ENCODE assay signal across 18 cellular contexts in genomic region chr13:96925869-96926628, GRCh38.
DNase-seq lines count a peak whose midpoint lies in the region; ATAC-seq, FAIRE-seq and TF ChIP-seq lines count a peak whose summit lies in the region.
"Had no signal": no experiment of that assay in that cellular context is flagged by ENCODE, and none has a peak within 500 bp of the region (broad histone marks: within the 10 kb centered on the region; RNA-seq: fewer than 3 reads in every experiment).

No MANE protein-coding gene starts in this region.

- no peak overlapping the region for H3K27ac Mint-ChIP-seq in activated T-helper 2 cell treated with anti-CD3 and anti-CD28 coated beads, Interferon-gamma antibody, Interleukin-2, Interleukin-4, amounts not matched to agents 10 μg/mL and 5 μg/mL and 100 μg/mL, durations not matched to agents 14 hours and 24 hours and 36 hours
- H3K27ac Mint-ChIP-seq: B cell; CD4-positive, CD25-positive, alpha-beta regulatory T cell had no signal

- intact Hi-C loops in pancreas (cut with DNase I) = no loop called here
- intact Hi-C loops in activated T-helper 2 cell treated with anti-CD3 and anti-CD28 coated beads, Interferon-gamma antibody, Interleukin-2, Interleukin-4, amounts not matched to agents 10 μg/mL and 5 μg/mL and 100 μg/mL, durations not matched to agents 14 hours and 24 hours and 36 hours (cut with micrococcal nuclease) = no loop called here

- no peak overlapping the region for H3K4me3 Mint-ChIP-seq in activated T-helper 2 cell treated with anti-CD3 and anti-CD28 coated beads, Interferon-gamma antibody, Interleukin-2, Interleukin-4, amounts not matched to agents 10 μg/mL and 5 μg/mL and 100 μg/mL, durations not matched to agents 14 hours and 24 hours and 36 hours (ENCODE audit: low read depth)
- H3K4me3 Mint-ChIP-seq: B cell; CD4-positive, CD25-positive, alpha-beta regulatory T cell had no signal

- ATAC-seq in pancreas = peak; percentile 95 to 99 (median 98)
- ATAC-seq in HG02623 (IDR thresholded peaks at IDR 0.05; ENCODE audit: unreplicated experiment) = no peak

- WGBS in hepatocyte (ENCODE audit: low lambda C conversion rate, missing lambda C conversion rate) = 39% methylated on average over 4 of the region's 4 CpGs
- 22 to 24% methylated on average over 4 of the region's 4 CpGs for WGBS in pancreas, 2 donors
- WGBS in smooth muscle cell (ENCODE audit: low lambda C conversion rate) = 67% methylated on average over 4 of the region's 4 CpGs

- H3K9me3 Mint-ChIP-seq in activated T-helper 2 cell treated with anti-CD3 and anti-CD28 coated beads, Interferon-gamma antibody, Interleukin-2, Interleukin-4, amounts not matched to agents 10 μg/mL and 5 μg/mL and 100 μg/mL, durations not matched to agents 14 hours and 24 hours and 36 hours = peaks cover 19% of the 10 kb centered on the region

- no peaks in the 10 kb centered on the region for H3K9me3 ChIP-seq in hepatocyte (ENCODE audit: low read depth)
- peaks cover 0 to 3% (median 0%) of the 10 kb centered on the region in 4 donors for H3K9me3 ChIP-seq in pancreas
- H3K9me3 ChIP-seq in smooth muscle cell (replicated peaks; ENCODE audit: low read depth) = no peaks in the 10 kb centered on the region
- H3K9me3 ChIP-seq: SJCRH30 had no signal

- H3K4me1 ChIP-seq in hepatocyte (ENCODE audit: insufficient read depth) (peaks cover 6% of the 10 kb centered on the region), pancreas (peaks cover 5 to 25% (median 12%) of the 10 kb centered on the region in 3 donors), smooth muscle cell (ENCODE audit: low read depth) (no peaks in the 10 kb centered on the region)
- H3K4me1 ChIP-seq: SJCRH30 had no signal

- no peaks in the 10 kb centered on the region for H3K79me2 ChIP-seq in hepatocyte
- H3K79me2 ChIP-seq in smooth muscle cell (ENCODE audit: low read depth) = no peaks in the 10 kb centered on the region

- no peaks in the 10 kb centered on the region for H3K36me3 Mint-ChIP-seq in activated T-helper 2 cell treated with anti-CD3 and anti-CD28 coated beads, Interferon-gamma antibody, Interleukin-2, Interleukin-4, amounts not matched to agents 10 μg/mL and 5 μg/mL and 100 μg/mL, durations not matched to agents 14 hours and 24 hours and 36 hours (ENCODE audit: low read depth)
- H3K36me3 Mint-ChIP-seq: CD4-positive, CD25-positive, alpha-beta regulatory T cell had no signal

- no peaks in the 10 kb centered on the region for H3K27me3 Mint-ChIP-seq in activated T-helper 2 cell treated with anti-CD3 and anti-CD28 coated beads, Interferon-gamma antibody, Interleukin-2, Interleukin-4, amounts not matched to agents 10 μg/mL and 5 μg/mL and 100 μg/mL, durations not matched to agents 14 hours and 24 hours and 36 hours (ENCODE audit: low read depth)
- H3K27me3 Mint-ChIP-seq: B cell; CD4-positive, CD25-positive, alpha-beta regulatory T cell had no signal

- peak overlapping the region; percentile 8 for H3K4me2 ChIP-seq in hepatocyte
- H3K4me2 ChIP-seq in smooth muscle cell = no peak overlapping the region

- H3F3A ChIP-seq in smooth muscle cell (ENCODE audit: low read depth) = no peaks in the 10 kb centered on the region

- no peak overlapping the region for H2AFZ ChIP-seq in hepatocyte
- H2AFZ ChIP-seq in smooth muscle cell (ENCODE audit: low read depth) = no peak overlapping the region

- H3K4me1 Mint-ChIP-seq in activated T-helper 2 cell treated with anti-CD3 and anti-CD28 coated beads, Interferon-gamma antibody, Interleukin-2, Interleukin-4, amounts not matched to agents 10 μg/mL and 5 μg/mL and 100 μg/mL, durations not matched to agents 14 hours and 24 hours and 36 hours (ENCODE audit: low read depth) = no peaks in the 10 kb centered on the region
- H3K4me1 Mint-ChIP-seq: B cell; CD4-positive, CD25-positive, alpha-beta regulatory T cell had no signal

- H3K27me3 ChIP-seq in hepatocyte (no peaks in the 10 kb centered on the region), pancreas (no peaks in the 10 kb centered on the region), smooth muscle cell (ENCODE audit: low read depth) (no peaks in the 10 kb centered on the region)
- H3K27me3 ChIP-seq: SJCRH30 had no signal

- no peaks in the 10 kb centered on the region for H3K36me3 ChIP-seq in hepatocyte (replicated peaks; ENCODE audit: insufficient read depth, low read depth)
- H3K36me3 ChIP-seq in pancreas = no peaks in the 10 kb centered on the region
- H3K36me3 ChIP-seq in smooth muscle cell (ENCODE audit: low read depth) = no peaks in the 10 kb centered on the region
- H3K36me3 ChIP-seq: SJCRH30 had no signal

- H3K4me3 ChIP-seq in LNCaP clone FGC (ENCODE audit: low read depth, low read length) (no peak overlapping the region), hepatocyte (no peak overlapping the region), pancreas (no peak overlapping the region), smooth muscle cell (no peak overlapping the region)
- H3K4me3 ChIP-seq: SJCRH30 had no signal

- H3K9ac ChIP-seq in smooth muscle cell (ENCODE audit: low read depth) = no peak overlapping the region

- no peaks in the 10 kb centered on the region for H4K20me1 ChIP-seq in hepatocyte (ENCODE audit: insufficient read depth, poor library complexity, severe bottlenecking)
- no peaks in the 10 kb centered on the region for H4K20me1 ChIP-seq in smooth muscle cell (ENCODE audit: low read depth)

- peak; percentile 54 for DNase-seq in DMS53 (lab: John Stamatoyannopoulos, UW)
- peak; percentile 88 for DNase-seq in LNCaP clone FGC (ENCODE audit: low read depth)
- peak; percentile 57 for DNase-seq in hepatocyte (ENCODE audit: low spot score)
- peak in 2 of 6 donors; percentile 5 to 10 for DNase-seq in pancreas
- DNase-seq in effector CD4-positive, alpha-beta T cell = no peak
- DNase-seq in smooth muscle cell (lab: John Stamatoyannopoulos, UW; ENCODE audit: unreplicated experiment) = no peak
- DNase-seq in activated T-helper 2 cell treated with anti-CD3 and anti-CD28 coated beads, Interferon-gamma antibody, Interleukin-2, Interleukin-4, amounts not matched to agents 10 μg/mL and 5 μg/mL and 100 μg/mL, durations not matched to agents 14 hours and 24 hours and 36 hours (ENCODE audit: low spot score) = no peak
- DNase-seq: CD4-positive, CD25-positive, alpha-beta regulatory T cell; GOT3; MV-4-11; NCI-H1436 treated with DMSO at 0.1 percent for 48 hours; NCI-H526; OCI-M1; SJCRH30; T-helper 2 cell had no signal

- H3K27ac ChIP-seq in hepatocyte = peak overlapping the region; percentile 82
- H3K27ac ChIP-seq in pancreas = no peak overlapping the region
- H3K27ac ChIP-seq in smooth muscle cell (ENCODE audit: low read depth) = no peak overlapping the region
- H3K27ac ChIP-seq: RWPE1, SJCRH30 had no signal

- TF ChIP-seq CTCF in LNCaP clone FGC (IDR thresholded peaks at IDR 0.05; ENCODE audit: control insufficient read depth, extremely low read depth, insufficient read depth) = no peak
- no peak for TF ChIP-seq CTCF in hepatocyte (IDR thresholded peaks at IDR 0.05; ENCODE audit: poor library complexity)
- TF ChIP-seq CTCF in pancreas (IDR thresholded peaks at IDR 0.05) = no peak
- TF ChIP-seq CTCF in smooth muscle cell (IDR thresholded peaks at IDR 0.05; ENCODE audit: borderline replicate concordance, insufficient read depth, poor library complexity, severe bottlenecking) = no peak

- H3K9me2 ChIP-seq in hepatocyte (replicated peaks; ENCODE audit: insufficient read depth) = no peaks in the 10 kb centered on the region

- FAIRE-seq in pancreas (lab: Jason Lieb, UNC) = peak; percentile 89

Comparison
In these comparisons a context has a peak if more than half of its experiments do, and no peak if none do; other contexts are left out.
1. DNase-seq: peak in DMS53 (single experiment), LNCaP clone FGC (single experiment) and hepatocyte (single experiment); none in effector CD4-positive, alpha-beta T cell (single experiment), smooth muscle cell (single experiment) and activated T-helper 2 cell treated with anti-CD3 and anti-CD28 coated beads, Interferon-gamma antibody, Interleukin-2, Interleukin-4, amounts not matched to agents 10 μg/mL and 5 μg/mL and 100 μg/mL, durations not matched to agents 14 hours and 24 hours and 36 hours (single experiment).